Comparison of ENCODE assay signal across 2 cellular contexts in the genomic region with DNA sequence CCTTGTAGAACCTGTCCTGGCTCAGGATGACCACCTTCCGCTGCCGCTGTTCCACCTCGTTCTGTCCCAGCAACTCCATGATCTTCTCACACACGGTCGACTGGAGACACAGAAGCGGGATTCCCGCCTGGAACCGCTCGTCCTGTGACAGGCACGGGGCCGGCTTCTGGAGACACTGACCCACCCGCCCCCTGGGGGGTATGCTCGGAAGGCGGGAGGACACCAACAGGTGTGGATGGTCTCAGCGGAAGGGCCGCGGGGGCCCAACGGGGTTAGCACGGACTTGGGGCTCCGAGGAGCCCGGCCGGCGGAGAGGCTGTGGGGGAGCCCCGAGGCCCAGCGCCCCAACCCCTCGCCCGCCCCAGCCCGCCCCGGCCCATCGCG.
TF ChIP-seq lines count a peak whose summit lies in the region.

No MANE protein-coding gene starts in this region.

TF ChIP-seq in HCT116, 20 proteins besides CTCF, POLR2A, EP300 and RAD21:
- TF ChIP-seq SRF (IDR thresholded peaks at IDR 0.05; ENCODE audit: low read depth): no peak
- TF ChIP-seq YY1 (IDR thresholded peaks at IDR 0.05; ENCODE audit: extremely low read depth, insufficient replicate concordance, low read depth, low read length): no peak
- TF ChIP-seq EGR1 (IDR thresholded peaks at IDR 0.05; ENCODE audit: low read depth): no peak

TF ChIP-seq in GM12878, 131 proteins besides CTCF, POLR2A, EP300 and RAD21:
- TF ChIP-seq, protein P1, sequence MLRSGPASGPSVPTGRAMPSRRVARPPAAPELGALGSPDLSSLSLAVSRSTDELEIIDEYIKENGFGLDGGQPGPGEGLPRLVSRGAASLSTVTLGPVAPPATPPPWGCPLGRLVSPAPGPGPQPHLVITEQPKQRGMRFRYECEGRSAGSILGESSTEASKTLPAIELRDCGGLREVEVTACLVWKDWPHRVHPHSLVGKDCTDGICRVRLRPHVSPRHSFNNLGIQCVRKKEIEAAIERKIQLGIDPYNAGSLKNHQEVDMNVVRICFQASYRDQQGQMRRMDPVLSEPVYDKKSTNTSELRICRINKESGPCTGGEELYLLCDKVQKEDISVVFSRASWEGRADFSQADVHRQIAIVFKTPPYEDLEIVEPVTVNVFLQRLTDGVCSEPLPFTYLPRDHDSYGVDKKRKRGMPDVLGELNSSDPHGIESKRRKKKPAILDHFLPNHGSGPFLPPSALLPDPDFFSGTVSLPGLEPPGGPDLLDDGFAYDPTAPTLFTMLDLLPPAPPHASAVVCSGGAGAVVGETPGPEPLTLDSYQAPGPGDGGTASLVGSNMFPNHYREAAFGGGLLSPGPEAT (IDR thresholded peaks at IDR 0.05; ENCODE audit: low read depth): no peak
- TF ChIP-seq BHLHE40 (IDR thresholded peaks at IDR 0.05; ENCODE audit: borderline replicate concordance in 1 of 2, low read depth in 2 of 2, low read length in 1 of 2) (peak in 1 of 2 experiments; percentile 19; a peak in 1 of 4 replicates), HDAC6 (IDR thresholded peaks at IDR 0.05; ENCODE audit: unreplicated experiment) (no peak), SRF (IDR thresholded peaks at IDR 0.05; ENCODE audit: low read depth in 2 of 2, low read length in 2 of 2) (no peak), HDAC2 (IDR thresholded peaks at IDR 0.05) (no peak)
- TF ChIP-seq, protein P2, sequence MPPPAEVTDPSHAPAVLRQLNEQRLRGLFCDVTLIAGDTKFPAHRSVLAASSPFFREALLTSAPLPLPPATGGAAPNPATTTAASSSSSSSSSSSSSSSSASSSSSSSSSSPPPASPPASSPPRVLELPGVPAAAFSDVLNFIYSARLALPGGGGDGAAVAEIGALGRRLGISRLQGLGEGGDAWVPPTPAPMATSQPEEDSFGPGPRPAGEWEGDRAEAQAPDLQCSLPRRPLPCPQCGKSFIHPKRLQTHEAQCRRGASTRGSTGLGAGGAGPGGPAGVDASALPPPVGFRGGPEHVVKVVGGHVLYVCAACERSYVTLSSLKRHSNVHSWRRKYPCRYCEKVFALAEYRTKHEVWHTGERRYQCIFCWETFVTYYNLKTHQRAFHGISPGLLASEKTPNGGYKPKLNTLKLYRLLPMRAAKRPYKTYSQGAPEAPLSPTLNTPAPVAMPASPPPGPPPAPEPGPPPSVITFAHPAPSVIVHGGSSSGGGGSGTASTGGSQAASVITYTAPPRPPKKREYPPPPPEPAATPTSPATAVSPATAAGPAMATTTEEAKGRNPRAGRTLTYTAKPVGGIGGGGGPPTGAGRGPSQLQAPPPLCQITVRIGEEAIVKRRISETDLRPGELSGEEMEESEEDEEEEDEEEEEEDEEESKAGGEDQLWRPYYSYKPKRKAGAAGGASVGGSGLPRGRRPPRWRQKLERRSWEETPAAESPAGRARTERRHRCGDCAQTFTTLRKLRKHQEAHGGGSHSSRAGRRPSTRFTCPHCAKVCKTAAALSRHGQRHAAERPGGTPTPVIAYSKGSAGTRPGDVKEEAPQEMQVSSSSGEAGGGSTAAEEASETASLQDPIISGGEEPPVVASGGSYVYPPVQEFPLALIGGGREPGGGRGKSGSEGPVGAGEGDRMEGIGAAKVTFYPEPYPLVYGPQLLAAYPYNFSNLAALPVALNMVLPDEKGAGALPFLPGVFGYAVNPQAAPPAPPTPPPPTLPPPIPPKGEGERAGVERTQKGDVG (CRISPR knock-in tag; IDR thresholded peaks at IDR 0.05): no peak
